Comparison of ENCODE assay signal across 8 cellular contexts in the genomic region with DNA sequence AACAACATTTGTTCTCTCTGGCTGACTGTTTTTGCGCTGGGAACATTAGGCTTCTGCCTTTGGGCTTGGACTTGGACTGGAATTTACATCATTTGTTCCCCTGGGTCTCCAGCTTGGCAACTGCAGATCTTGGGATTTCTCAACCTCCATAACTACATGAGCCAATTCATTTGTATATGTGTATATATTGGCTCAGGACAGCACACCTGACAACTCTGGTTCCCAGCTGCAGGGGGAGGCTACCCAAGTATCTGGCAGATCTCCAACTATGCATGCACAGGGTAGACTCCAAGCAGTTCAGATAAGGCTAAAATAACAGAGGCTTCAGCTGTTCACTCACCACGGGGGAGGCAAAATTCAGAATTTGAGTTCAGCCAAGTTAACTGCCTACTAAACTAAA. TPM values are rescaled to one million over a fixed set of nuclear protein-coding genes. Genes with fewer than 3 reads are reported as not detected.
DNase-seq lines count a peak whose midpoint lies in the region; TF ChIP-seq lines count a peak whose summit lies in the region.

No MANE protein-coding gene starts in this region.

- H3K36me3 Mint-ChIP-seq in activated CD4-positive, alpha-beta T cell treated with anti-CD3 and anti-CD28 coated beads, Interleukin-2, amount 10 ng/mL, durations not matched to agents 7 days and 5 days (ENCODE audit: low read depth): no peaks in the 10 kb centered on the region

- CTCF ChIA-PET in RWPE1 (lab: Yijun Ruan, JAX): interaction anchor here (0.6 to 0.7 kb wide), 3 partner anchors 13 to 715 kb away, joined by 3 to 4 read pairs (median 4); no protein-coding TSS in a partner anchor
- CTCF ChIA-PET in activated CD4-positive, alpha-beta T cell treated with anti-CD3 and anti-CD28 coated beads, Interleukin-2, amount 10 ng/mL, durations not matched to agents 7 days and 5 days (lab: Charles Lee): interaction anchor here (0.5 to 1.5 kb wide), 3 partner anchors 19 to 185 kb away, joined by 3 read pairs; no protein-coding TSS in a partner anchor

- peak overlapping the region; percentile 91 for H3K27ac ChIP-seq in RWPE1

- no peak overlapping the region for H3K4me3 Mint-ChIP-seq in activated CD4-positive, alpha-beta T cell treated with anti-CD3 and anti-CD28 coated beads, Interleukin-2, amount 10 ng/mL, durations not matched to agents 7 days and 5 days

- POLR2A ChIA-PET in RWPE1 (lab: Yijun Ruan, JAX; ENCODE audit: low non-redundant PET): interaction anchor here (0.5 kb wide), 1 partner anchor 193 kb away, joined by 3 read pairs; no protein-coding TSS in a partner anchor
- POLR2A ChIA-PET in activated CD4-positive, alpha-beta T cell treated with anti-CD3 and anti-CD28 coated beads, Interleukin-2, amount 10 ng/mL, durations not matched to agents 7 days and 5 days (lab: Charles Lee): no interaction called here

- peaks cover 12% of the 10 kb centered on the region for H3K4me1 Mint-ChIP-seq in activated CD4-positive, alpha-beta T cell treated with anti-CD3 and anti-CD28 coated beads, Interleukin-2, amount 10 ng/mL, durations not matched to agents 7 days and 5 days

- no peak for TF ChIP-seq CTCF in RWPE1 (conservative IDR thresholded peaks at IDR 0.05; ENCODE audit: low read depth)

- peaks cover 6% of the 10 kb centered on the region for H3K27me3 Mint-ChIP-seq in activated CD4-positive, alpha-beta T cell treated with anti-CD3 and anti-CD28 coated beads, Interleukin-2, amount 10 ng/mL, durations not matched to agents 7 days and 5 days

- no peak overlapping the region for H3K27ac Mint-ChIP-seq in activated CD4-positive, alpha-beta T cell treated with anti-CD3 and anti-CD28 coated beads, Interleukin-2, amount 10 ng/mL, durations not matched to agents 7 days and 5 days

- peak; percentile 57 for DNase-seq in H4 (ENCODE audit: low spot score)
- DNase-seq in RWPE1 (ENCODE audit: low spot score): peak; percentile 53
- DNase-seq in fibroblast of peridontal ligament (ENCODE audit: extremely low read depth): peak; percentile 99
- DNase-seq in posterior vena cava (ENCODE audit: low spot score): peak; percentile 85
- DNase-seq in activated CD4-positive, CD25-positive, alpha-beta regulatory T cell treated with anti-CD3 and anti-CD28 coated beads, Interleukin-2, amount 50 U/mL, for 72 hours: no peak
- DNase-seq in mesenteric fat pad (ENCODE audit: low spot score): no peak
- no peak for DNase-seq in activated CD4-positive, alpha-beta T cell treated with anti-CD3 and anti-CD28 coated beads, Interleukin-2, amount 10 ng/mL, durations not matched to agents 7 days and 5 days
- DNase-seq in G401 (ENCODE audit: low spot score): no peak

- no peaks in the 10 kb centered on the region for H3K9me3 Mint-ChIP-seq in activated CD4-positive, alpha-beta T cell treated with anti-CD3 and anti-CD28 coated beads, Interleukin-2, amount 10 ng/mL, durations not matched to agents 7 days and 5 days

- intact Hi-C loops in posterior vena cava (cut with DNase I): no loop called here

- in situ Hi-C loops in G401 (cut with HindIII; ENCODE audit: low sequenced_read_pairs): no loop called here

RNA-seq across cellular contexts. Expression of gene F2RL1, which starts 31.6 kb away (rescaled TPM):
- 48.8 and 59.5 TPM in 2 replicates for total RNA-seq in H4 (2014; rRNA removed; shearing (Covaris generic))
- total RNA-seq in posterior vena cava (1 to 10 TPM; 1.1 to 1.4 TPM), mesenteric fat pad (1.9 TPM)
- total RNA-seq in activated CD4-positive, alpha-beta T cell treated with anti-CD3 and anti-CD28 coated beads, Interleukin-2, amount 10 ng/mL, durations not matched to agents 7 days and 5 days: under 1 TPM; 0.27 to 0.89 TPM
- 162 and 209 TPM in 2 replicates for total RNA-seq in G401 (2014; rRNA removed; shearing (Covaris generic))

Comparison
In these comparisons a context has a peak if more than half of its experiments do, and no peak if none do; other contexts are left out.
1. DNase-seq: peak in H4 (single experiment), RWPE1 (single experiment), fibroblast of peridontal ligament (single experiment) and posterior vena cava (single experiment); none in activated CD4-positive, CD25-positive, alpha-beta regulatory T cell treated with anti-CD3 and anti-CD28 coated beads, Interleukin-2, amount 50 U/mL, for 72 hours (single experiment), mesenteric fat pad (single experiment), activated CD4-positive, alpha-beta T cell treated with anti-CD3 and anti-CD28 coated beads, Interleukin-2, amount 10 ng/mL, durations not matched to agents 7 days and 5 days (single experiment) and G401 (single experiment).
2. RNA of gene F2RL1, which starts 31.6 kb away (total RNA-seq): 162 to 209 TPM in G401 and 48.8 to 59.5 TPM in H4; 1.9 TPM in mesenteric fat pad (single experiment), 1.1 to 1.4 TPM in posterior vena cava and 0.27 to 0.89 TPM in activated CD4-positive, alpha-beta T cell treated with anti-CD3 and anti-CD28 coated beads, Interleukin-2, amount 10 ng/mL, durations not matched to agents 7 days and 5 days; every median in the first group is over 10 times any median in the second.